10 cellular contexts compared by ENCODE assay signal in the genomic region with DNA sequence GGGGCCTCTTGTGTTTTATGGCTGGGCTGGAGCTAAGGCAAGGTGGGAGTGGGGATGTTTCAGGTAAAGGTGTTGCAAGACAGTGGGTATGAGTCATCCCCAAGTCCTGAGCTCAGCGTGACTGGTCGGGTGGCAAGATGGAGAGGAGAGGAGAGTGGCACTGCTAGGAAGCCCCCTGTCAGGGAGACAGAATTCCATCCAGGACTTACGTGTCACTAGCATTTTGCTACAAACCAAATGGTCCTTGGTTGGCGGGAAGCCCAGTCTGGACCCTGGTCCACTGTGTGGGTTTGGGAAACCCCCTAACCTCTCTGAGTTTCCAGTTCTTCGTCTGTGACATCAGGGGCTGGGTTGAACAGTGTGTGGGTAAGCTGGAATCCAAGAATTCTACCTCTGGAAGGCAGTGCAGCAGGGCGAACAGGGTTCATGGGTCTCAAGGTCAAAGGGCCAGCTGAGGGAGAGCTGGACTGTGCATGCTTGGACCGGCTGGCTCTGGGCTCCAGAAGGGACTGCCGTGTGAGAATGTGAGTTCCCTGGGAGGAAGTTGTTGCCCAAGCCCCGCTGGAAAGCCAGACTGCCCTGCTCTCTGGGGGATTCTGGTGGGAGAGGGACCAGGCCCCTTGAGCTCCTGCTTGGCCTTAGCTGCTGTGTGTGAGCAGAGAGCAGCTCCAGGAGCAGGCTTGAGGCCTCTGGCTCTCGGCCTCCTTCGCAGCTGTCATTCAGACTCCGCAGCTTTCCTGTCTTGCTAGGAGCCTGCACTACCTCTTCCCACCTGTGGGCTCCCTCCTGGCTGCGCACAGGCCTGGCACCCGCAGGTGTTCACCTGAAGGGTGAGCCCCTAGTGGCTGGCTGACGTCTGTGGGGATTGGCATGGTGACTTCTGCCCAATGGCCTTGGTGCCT.
A peak's percentile ranks its signal among the peaks of the same experiment; 100 is the strongest.
DNase-seq lines count a peak whose midpoint lies in the region; ATAC-seq, FAIRE-seq and TF ChIP-seq lines count a peak whose summit lies in the region.
"Had no signal": no experiment of that assay in that cellular context is flagged by ENCODE, and none has a peak within 500 bp of the region (broad histone marks: within the 10 kb centered on the region; RNA-seq: fewer than 3 reads in every experiment).

No MANE protein-coding gene starts in this region.

- H3K27me3 ChIP-seq in MG63 (no peaks in the 10 kb centered on the region), astrocyte (ENCODE audit: insufficient read depth, low read length) (peaks cover 6% of the 10 kb centered on the region)
- H3K27me3 ChIP-seq: heart right ventricle had no signal

- no peaks in the 10 kb centered on the region for H3K36me3 Mint-ChIP-seq in astrocyte (ENCODE audit: low read depth, unreplicated experiment)

- peaks cover 4% of the 10 kb centered on the region for H3K4me1 Mint-ChIP-seq in astrocyte (ENCODE audit: low read depth, unreplicated experiment)

- no peak overlapping the region for H3K4me3 ChIP-seq in MG63
- H3K4me3 ChIP-seq in astrocyte (ENCODE audit: insufficient read depth, low read depth, low read length) = no peak overlapping the region
- H3K4me3 ChIP-seq: heart right ventricle had no signal

- no peaks in the 10 kb centered on the region for H3K9me3 Mint-ChIP-seq in astrocyte (ENCODE audit: unreplicated experiment)

- H3K27ac Mint-ChIP-seq in astrocyte (ENCODE audit: unreplicated experiment) = no peak overlapping the region

- no peak overlapping the region for H3K4me2 ChIP-seq in astrocyte (ENCODE audit: low read length)

- no peaks in the 10 kb centered on the region for H3K79me2 ChIP-seq in astrocyte (ENCODE audit: insufficient read depth, low read length)

- H3K4me1 ChIP-seq in astrocyte (ENCODE audit: insufficient read depth, low read length) = no peaks in the 10 kb centered on the region

- no peak for FAIRE-seq in astrocyte (lab: Jason Lieb, UNC)
- FAIRE-seq: GM12891 had no signal

- H3K4me3 Mint-ChIP-seq in astrocyte (ENCODE audit: unreplicated experiment) = no peak overlapping the region

- ATAC-seq in left lobe of liver (peak; percentile 91), HG03342 (IDR thresholded peaks at IDR 0.05; ENCODE audit: unreplicated experiment) (no peak), HG02571 (IDR thresholded peaks at IDR 0.05; ENCODE audit: unreplicated experiment) (no peak)

- no peak overlapping the region for H2AFZ ChIP-seq in astrocyte (ENCODE audit: low read depth, low read length)

- H3K27me3 Mint-ChIP-seq in astrocyte (ENCODE audit: low read depth, unreplicated experiment) = peaks cover 28% of the 10 kb centered on the region

- peak; percentile 16 for TF ChIP-seq CTCF in astrocyte (IDR thresholded peaks at IDR 0.05; ENCODE audit: insufficient read depth, low read depth, low read length)
- TF ChIP-seq CTCF in GM13976 (IDR thresholded peaks at IDR 0.05; ENCODE audit: borderline replicate concordance, control extremely low read depth, extremely low read depth, insufficient read depth, missing control alignments) = no peak

- in situ Hi-C loops in GM13976 (cut with MboI; ENCODE audit: low sequenced_read_pairs, unreplicated experiment) = no loop called here

- no peak overlapping the region for H3K9ac ChIP-seq in astrocyte (ENCODE audit: low read length)

- H3K36me3 ChIP-seq in MG63 (no peaks in the 10 kb centered on the region), astrocyte (ENCODE audit: insufficient read depth, low read length) (no peaks in the 10 kb centered on the region)
- H3K36me3 ChIP-seq: heart right ventricle had no signal

- H4K20me1 ChIP-seq in astrocyte (ENCODE audit: insufficient read depth, low read length) = no peaks in the 10 kb centered on the region

- H3K9me3 ChIP-seq in MG63 (no peaks in the 10 kb centered on the region), astrocyte (ENCODE audit: insufficient read depth, low read depth, low read length) (no peaks in the 10 kb centered on the region)
- H3K9me3 ChIP-seq: heart right ventricle had no signal

- DNase-seq in D341Med (ENCODE audit: low spot score) (peak; percentile 56), MG63 (peak; percentile 5), astrocyte (ENCODE audit: low read depth) (no peak), left lobe of liver (ENCODE audit: low spot score) (peak; percentile 57), GM13976 (ENCODE audit: low spot score) (no peak), ureter (ENCODE audit: low spot score) (no peak)

- no peak overlapping the region for H3K27ac ChIP-seq in astrocyte (ENCODE audit: low read depth, low read length)

Comparison
In these comparisons a context has a peak if more than half of its experiments do, and no peak if none do; other contexts are left out.
1. DNase-seq: peak in D341Med (single experiment), MG63 (single experiment) and left lobe of liver (single experiment); none in astrocyte (single experiment), GM13976 (single experiment) and ureter (single experiment).